ENCODE assay signal across 10 cellular contexts in the genomic region with DNA sequence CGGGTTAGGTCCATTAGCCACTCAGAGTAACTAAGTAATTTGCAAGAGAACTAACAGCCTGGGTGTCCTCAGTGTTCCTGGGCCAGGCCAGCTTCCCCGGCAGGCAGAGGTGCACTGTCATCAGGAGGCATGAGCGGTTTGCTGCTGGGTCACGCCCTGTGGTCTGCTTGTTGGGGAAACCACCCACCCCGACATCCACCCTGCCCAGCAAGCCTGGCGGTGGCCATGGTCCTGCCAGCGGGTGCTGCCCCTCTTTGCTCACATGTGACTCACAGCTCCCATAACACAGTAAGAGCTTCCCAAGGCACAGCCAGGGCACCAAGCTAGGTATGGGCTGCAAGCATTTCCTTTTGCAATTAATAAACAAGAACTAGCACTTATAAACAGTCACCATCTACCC.
DNase-seq lines count a peak whose midpoint lies in the region; ATAC-seq and TF ChIP-seq lines count a peak whose summit lies in the region.
"Had no signal": no experiment of that assay in that cellular context is flagged by ENCODE, and none has a peak within 500 bp of the region (broad histone marks: within the 10 kb centered on the region; RNA-seq: fewer than 3 reads in every experiment).

No MANE protein-coding gene starts in this region.

- no peak overlapping the region for H3K9ac ChIP-seq in Loucy (ENCODE audit: low read depth, low read length, poor library complexity, severe bottlenecking)

- H2AFZ ChIP-seq in Loucy (ENCODE audit: low read length): no peak overlapping the region
- H2AFZ ChIP-seq in osteoblast (ENCODE audit: low read length): no peak overlapping the region

- H3K4me2 ChIP-seq in Loucy (ENCODE audit: low read depth, low read length, poor library complexity, severe bottlenecking) (peak overlapping the region; percentile 33), osteoblast (ENCODE audit: insufficient read depth, low read length) (no peak overlapping the region)

- H3K36me3 ChIP-seq in Loucy (ENCODE audit: insufficient read depth, low read length) (no peaks in the 10 kb centered on the region), osteoblast (ENCODE audit: insufficient read depth, low read length) (no peaks in the 10 kb centered on the region)
- H3K36me3 ChIP-seq: left lung, sigmoid colon had no signal

- H3K27ac ChIP-seq in osteoblast (ENCODE audit: low read depth, low read length): no peak overlapping the region
- H3K27ac ChIP-seq: left lung, sigmoid colon had no signal

- DNase-seq in GM13976 (ENCODE audit: low spot score): peak; percentile 59
- DNase-seq in activated T-helper 9 cell treated with anti-CD3 and anti-CD28 coated beads, Interleukin-2, amount 50 U/mL, for 16 hours (ENCODE audit: low read depth): peak; percentile 23
- DNase-seq in osteoblast (ENCODE audit: insufficient read length, low spot score, missing footprints): peak; percentile 50
- no peak for DNase-seq in NCI-H146 treated with DMSO at 0.1 percent for 48 hours (lab: John Stamatoyannopoulos, UW; ENCODE audit: unreplicated experiment)
- no peak for DNase-seq in D341Med (ENCODE audit: low spot score)
- DNase-seq: left lung, sigmoid colon had no signal

- H3K27me3 ChIP-seq in Loucy (ENCODE audit: insufficient read depth, low read length, poor library complexity, severe bottlenecking): no peaks in the 10 kb centered on the region
- H3K27me3 ChIP-seq in osteoblast (ENCODE audit: insufficient read depth, low read length): peaks cover 45% of the 10 kb centered on the region
- H3K27me3 ChIP-seq: sigmoid colon had no signal

- TF ChIP-seq CTCF in GM13976 (IDR thresholded peaks at IDR 0.05; ENCODE audit: borderline replicate concordance, control extremely low read depth, extremely low read depth, insufficient read depth, missing control alignments) (no peak), Loucy (conservative IDR thresholded peaks at IDR 0.05; ENCODE audit: low read length) (no peak), osteoblast (IDR thresholded peaks at IDR 0.05; ENCODE audit: extremely low read depth, low read depth, low read length) (no peak)

- H4K20me1 ChIP-seq in Loucy (ENCODE audit: insufficient read depth, low read length, poor library complexity, severe bottlenecking) (no peaks in the 10 kb centered on the region), osteoblast (ENCODE audit: insufficient read depth, low read length) (no peaks in the 10 kb centered on the region)

- H3F3A ChIP-seq in Loucy (ENCODE audit: low read depth): no peaks in the 10 kb centered on the region

- H3K4me1 ChIP-seq in Loucy (ENCODE audit: insufficient read depth, low read length, poor library complexity, severe bottlenecking) (peaks cover 12% of the 10 kb centered on the region), osteoblast (ENCODE audit: insufficient read depth, low read length) (no peaks in the 10 kb centered on the region)
- H3K4me1 ChIP-seq: left lung, sigmoid colon had no signal

- H3K9me3 ChIP-seq in Loucy (ENCODE audit: insufficient read depth, low read depth, low read length) (no peaks in the 10 kb centered on the region), osteoblast (ENCODE audit: low read depth, low read length) (peaks cover 3% of the 10 kb centered on the region)
- H3K9me3 ChIP-seq: sigmoid colon had no signal

- ATAC-seq in HG02852 (IDR thresholded peaks at IDR 0.05; ENCODE audit: unreplicated experiment): no peak
- no peak for ATAC-seq in GM21390 (IDR thresholded peaks at IDR 0.05; ENCODE audit: unreplicated experiment)
- ATAC-seq: left lung had no signal

- no peaks in the 10 kb centered on the region for H3K9me2 ChIP-seq in Loucy (replicated peaks; ENCODE audit: low read depth, low read length)

- in situ Hi-C loops in GM13976 (cut with MboI; ENCODE audit: low sequenced_read_pairs, unreplicated experiment): no loop called here

- H3K79me2 ChIP-seq in Loucy (ENCODE audit: insufficient read depth, low read length): no peaks in the 10 kb centered on the region
- no peaks in the 10 kb centered on the region for H3K79me2 ChIP-seq in osteoblast (ENCODE audit: insufficient read depth, low read length)

- H3K4me3 ChIP-seq in Loucy (ENCODE audit: low read length, poor library complexity, severe bottlenecking): no peak overlapping the region
- no peak overlapping the region for H3K4me3 ChIP-seq in osteoblast (ENCODE audit: insufficient read depth, low read length)
- H3K4me3 ChIP-seq: left lung, sigmoid colon had no signal

Comparison
In these comparisons a context has a peak if more than half of its experiments do, and no peak if none do; other contexts are left out.
1. DNase-seq: peak in GM13976 (single experiment), activated T-helper 9 cell treated with anti-CD3 and anti-CD28 coated beads, Interleukin-2, amount 50 U/mL, for 16 hours (single experiment) and osteoblast (single experiment); none in NCI-H146 treated with DMSO at 0.1 percent for 48 hours (single experiment) and D341Med (single experiment).